ENCODE assay signal across 21 cellular contexts in the genomic region with DNA sequence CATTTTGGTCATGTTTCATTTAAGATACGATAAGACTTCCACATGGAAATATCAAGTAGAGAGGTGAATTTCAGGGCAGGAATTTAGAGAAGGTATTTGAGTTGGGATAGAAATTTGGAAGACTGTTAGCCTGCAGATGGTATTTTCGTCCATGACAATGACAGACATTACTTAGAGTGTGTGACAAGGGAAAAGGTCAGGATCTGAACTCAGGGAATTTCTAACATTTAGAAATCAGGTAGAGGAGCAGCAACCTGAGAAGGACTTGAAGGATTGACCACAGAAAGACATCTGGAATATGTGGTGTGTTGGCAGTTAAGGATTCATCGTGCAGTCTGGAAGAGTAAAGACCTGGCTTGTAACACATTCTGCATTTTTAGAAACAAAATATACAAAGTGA. TPM values are rescaled to one million over a fixed set of nuclear protein-coding genes. Genes with fewer than 3 reads are reported as not detected.
DNase-seq lines count a peak whose midpoint lies in the region; ATAC-seq, FAIRE-seq and TF ChIP-seq lines count a peak whose summit lies in the region.
"Had no signal": no experiment of that assay in that cellular context is flagged by ENCODE, and none has a peak within 500 bp of the region (broad histone marks: within the 10 kb centered on the region; RNA-seq: fewer than 3 reads in every experiment).

No MANE protein-coding gene starts in this region.

- H3K27ac Mint-ChIP-seq in WTC11: no peak overlapping the region
- H3K27ac Mint-ChIP-seq: naive thymus-derived CD4-positive, alpha-beta T cell; T-helper 2 cell treated with Interferon-gamma antibody and Interleukin-4, amounts not matched to agents 5 μg/mL and 100 μg/mL, for 36 hours had no signal

- H3K4me3 Mint-ChIP-seq in WTC11: no peak overlapping the region
- H3K4me3 Mint-ChIP-seq: naive thymus-derived CD4-positive, alpha-beta T cell; T-helper 2 cell treated with Interferon-gamma antibody and Interleukin-4, amounts not matched to agents 5 μg/mL and 100 μg/mL, for 36 hours had no signal

- no peak for TF ChIP-seq CTCF in WTC11 (IDR thresholded peaks at IDR 0.05)

- TF ChIP-seq POLR2A in GM12892 (IDR thresholded peaks at IDR 0.05; ENCODE audit: low read depth, low read length): no peak

- H3K4me1 Mint-ChIP-seq in WTC11: no peaks in the 10 kb centered on the region

- POLR2A ChIA-PET in WTC11 (lab: Charles Lee): interaction anchor here (0.7 kb wide), 1 partner anchor 195 kb away, joined by 3 read pairs; a partner anchor contains a TSS

- DNase-seq in GM12892 (ENCODE audit: insufficient read length) (no peak), WTC11 (ENCODE audit: low spot score) (no peak), kidney tubule cell (ENCODE audit: low spot score) (peak; percentile 1), KBM-7 (no peak)
- DNase-seq: activated CD4-positive, alpha-beta T cell treated with anti-CD3 and anti-CD28 coated beads for 4 hours; activated CD8-positive, alpha-beta memory T cell treated with anti-CD3 and anti-CD28 coated beads for 24 hours; adrenal gland; brain microvascular endothelial cell; effector CD4-positive, alpha-beta T cell; head of caudate nucleus; left cardiac atrium; psoas muscle; stimulated activated CD4-positive, alpha-beta T cell treated with anti-CD3 and anti-CD28 coated beads, Interleukin-15, amount 100 ng/mL, for 24 hours had no signal

- H3K9me3 Mint-ChIP-seq in WTC11: peaks cover 13% of the 10 kb centered on the region

- FAIRE-seq in GM12892 (lab: Jason Lieb, UNC): peak; percentile 61
- FAIRE-seq: colon, HepG2, urothelium cell line had no signal

- peaks cover 13% of the 10 kb centered on the region for H3K36me3 Mint-ChIP-seq in WTC11

- no peaks in the 10 kb centered on the region for H3K27me3 Mint-ChIP-seq in WTC11 (ENCODE audit: low read depth)
- H3K27me3 Mint-ChIP-seq: naive thymus-derived CD4-positive, alpha-beta T cell had no signal

- in situ Hi-C loops in KBM-7 (cut with MboI; ENCODE audit: low pct_unique_long_range_greater_than_20kb, low sequenced_read_pairs): no loop called here

- CTCF ChIA-PET in WTC11 (lab: Charles Lee): interaction anchor here (0.9 to 1.7 kb wide), 11 partner anchors 10 to 328 kb away, joined by 3 to 16 read pairs (median 5); a partner anchor contains a TSS

- ATAC-seq in GM21528 (IDR thresholded peaks at IDR 0.05; ENCODE audit: low FRiP score, unreplicated experiment) (peak; percentile 17), WTC11 (peak; percentile 60), GM18498 (IDR thresholded peaks at IDR 0.05; ENCODE audit: unreplicated experiment) (no peak), HG02981 (IDR thresholded peaks at IDR 0.05; ENCODE audit: unreplicated experiment) (no peak)

TF ChIP-seq in WTC11, 78 proteins besides CTCF, POLR2A, EP300 and RAD21:
- TF ChIP-seq ZNF121 (CRISPR knock-in tag; IDR thresholded peaks at IDR 0.05): no peak
- TF ChIP-seq JUN (CRISPR knock-in tag; IDR thresholded peaks at IDR 0.05): no peak
- TF ChIP-seq NR1H2 (CRISPR knock-in tag; IDR thresholded peaks at IDR 0.05): no peak
- TF ChIP-seq SOX15 (CRISPR knock-in tag; IDR thresholded peaks at IDR 0.05): no peak
- TF ChIP-seq, protein P1, sequence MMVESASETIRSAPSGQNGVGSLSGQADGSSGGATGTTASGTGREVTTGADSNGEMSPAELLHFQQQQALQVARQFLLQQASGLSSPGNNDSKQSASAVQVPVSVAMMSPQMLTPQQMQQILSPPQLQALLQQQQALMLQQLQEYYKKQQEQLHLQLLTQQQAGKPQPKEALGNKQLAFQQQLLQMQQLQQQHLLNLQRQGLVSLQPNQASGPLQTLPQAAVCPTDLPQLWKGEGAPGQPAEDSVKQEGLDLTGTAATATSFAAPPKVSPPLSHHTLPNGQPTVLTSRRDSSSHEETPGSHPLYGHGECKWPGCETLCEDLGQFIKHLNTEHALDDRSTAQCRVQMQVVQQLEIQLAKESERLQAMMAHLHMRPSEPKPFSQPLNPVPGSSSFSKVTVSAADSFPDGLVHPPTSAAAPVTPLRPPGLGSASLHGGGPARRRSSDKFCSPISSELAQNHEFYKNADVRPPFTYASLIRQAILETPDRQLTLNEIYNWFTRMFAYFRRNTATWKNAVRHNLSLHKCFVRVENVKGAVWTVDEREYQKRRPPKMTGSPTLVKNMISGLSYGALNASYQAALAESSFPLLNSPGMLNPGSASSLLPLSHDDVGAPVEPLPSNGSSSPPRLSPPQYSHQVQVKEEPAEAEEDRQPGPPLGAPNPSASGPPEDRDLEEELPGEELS (CRISPR knock-in tag; IDR thresholded peaks at IDR 0.05): no peak
- TF ChIP-seq, protein P2, sequence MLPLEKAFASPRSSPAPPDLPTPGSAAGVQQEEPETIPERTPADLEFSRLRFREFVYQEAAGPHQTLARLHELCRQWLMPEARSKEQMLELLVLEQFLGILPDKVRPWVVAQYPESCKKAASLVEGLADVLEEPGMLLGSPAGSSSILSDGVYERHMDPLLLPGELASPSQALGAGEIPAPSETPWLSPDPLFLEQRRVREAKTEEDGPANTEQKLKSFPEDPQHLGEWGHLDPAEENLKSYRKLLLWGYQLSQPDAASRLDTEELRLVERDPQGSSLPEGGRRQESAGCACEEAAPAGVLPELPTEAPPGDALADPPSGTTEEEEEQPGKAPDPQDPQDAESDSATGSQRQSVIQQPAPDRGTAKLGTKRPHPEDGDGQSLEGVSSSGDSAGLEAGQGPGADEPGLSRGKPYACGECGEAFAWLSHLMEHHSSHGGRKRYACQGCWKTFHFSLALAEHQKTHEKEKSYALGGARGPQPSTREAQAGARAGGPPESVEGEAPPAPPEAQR (CRISPR knock-in tag; IDR thresholded peaks at IDR 0.05): no peak
- TF ChIP-seq, protein P3, sequence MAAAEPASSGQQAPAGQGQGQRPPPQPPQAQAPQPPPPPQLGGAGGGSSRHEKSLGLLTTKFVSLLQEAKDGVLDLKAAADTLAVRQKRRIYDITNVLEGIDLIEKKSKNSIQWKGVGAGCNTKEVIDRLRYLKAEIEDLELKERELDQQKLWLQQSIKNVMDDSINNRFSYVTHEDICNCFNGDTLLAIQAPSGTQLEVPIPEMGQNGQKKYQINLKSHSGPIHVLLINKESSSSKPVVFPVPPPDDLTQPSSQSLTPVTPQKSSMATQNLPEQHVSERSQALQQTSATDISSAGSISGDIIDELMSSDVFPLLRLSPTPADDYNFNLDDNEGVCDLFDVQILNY (CRISPR knock-in tag; IDR thresholded peaks at IDR 0.05): no peak
- TF ChIP-seq, protein P4, sequence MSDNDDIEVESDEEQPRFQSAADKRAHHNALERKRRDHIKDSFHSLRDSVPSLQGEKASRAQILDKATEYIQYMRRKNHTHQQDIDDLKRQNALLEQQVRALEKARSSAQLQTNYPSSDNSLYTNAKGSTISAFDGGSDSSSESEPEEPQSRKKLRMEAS (CRISPR knock-in tag; IDR thresholded peaks at IDR 0.05): no peak
- TF ChIP-seq, protein P5, sequence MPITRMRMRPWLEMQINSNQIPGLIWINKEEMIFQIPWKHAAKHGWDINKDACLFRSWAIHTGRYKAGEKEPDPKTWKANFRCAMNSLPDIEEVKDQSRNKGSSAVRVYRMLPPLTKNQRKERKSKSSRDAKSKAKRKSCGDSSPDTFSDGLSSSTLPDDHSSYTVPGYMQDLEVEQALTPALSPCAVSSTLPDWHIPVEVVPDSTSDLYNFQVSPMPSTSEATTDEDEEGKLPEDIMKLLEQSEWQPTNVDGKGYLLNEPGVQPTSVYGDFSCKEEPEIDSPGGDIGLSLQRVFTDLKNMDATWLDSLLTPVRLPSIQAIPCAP (CRISPR knock-in tag; IDR thresholded peaks at IDR 0.05): no peak
- no peak for TF ChIP-seq HMGA2 (CRISPR knock-in tag; IDR thresholded peaks at IDR 0.05)
- TF ChIP-seq SMAD3 (CRISPR knock-in tag; IDR thresholded peaks at IDR 0.05; ENCODE audit: borderline replicate concordance): no peak
- no peak for TF ChIP-seq EMX1 (CRISPR knock-in tag; IDR thresholded peaks at IDR 0.05)
- no peak for TF ChIP-seq TCF7 (CRISPR knock-in tag; IDR thresholded peaks at IDR 0.05; ENCODE audit: low read depth)
- no peak for TF ChIP-seq MXD4 (CRISPR knock-in tag; IDR thresholded peaks at IDR 0.05; ENCODE audit: borderline replicate concordance)
TF ChIP-seq in WTC11: peak in this region for 0.

RNA-seq across cellular contexts. Expression of a gene that starts 57.9 kb away (rescaled TPM):
- 134 TPM for polyA plus RNA-seq in GM12892 (2012; ENCODE audit: missing spikeins)
- total RNA-seq in WTC11 (2021): 76.9 to 126 TPM (median 116 TPM) in 3 replicates

Comparison
In these comparisons a context has a peak if more than half of its experiments do, and no peak if none do; other contexts are left out.
1. ATAC-seq: peak in GM21528 (single experiment) and WTC11 (single experiment); none in GM18498 (single experiment) and HG02981 (single experiment).